In genomic region chr4:21664355-21664754, GRCh38 we compare ENCODE assay signal across 23 cellular contexts.
"Had no signal": no experiment of that assay in that cellular context is flagged by ENCODE, and none has a peak within 500 bp of the region (broad histone marks: within the 10 kb centered on the region; RNA-seq: fewer than 3 reads in every experiment).

No MANE protein-coding gene starts in this region.

- H3K4me3 ChIP-seq: body of pancreas, breast epithelium, Peyer's patch had no signal

- ATAC-seq: activated CD8-positive, alpha-beta T cell treated with anti-CD3 and anti-CD28 coated beads for 36 hours; body of pancreas; PC-3; Right ventricle myocardium inferior had no signal

- H3K27me3 ChIP-seq: body of pancreas, breast epithelium, Peyer's patch had no signal

- DNase-seq: activated CD4-positive, alpha-beta T cell treated with anti-CD3 and anti-CD28 coated beads, Interleukin-2, amount 10 ng/mL, durations not matched to agents 24 days and 14 days; activated CD4-positive, alpha-beta T cell treated with anti-CD3 and anti-CD28 coated beads, Interleukin-2, amount 50 U/mL, for 4 hours; activated CD8-positive, alpha-beta T cell treated with anti-CD3 and anti-CD28 coated beads for 36 hours; activated gamma-delta T cell; activated naive CD4-positive, alpha-beta T cell treated with Interleukin-2 at 50 U/mL for 16 hours; activated naive CD8-positive, alpha-beta T cell treated with anti-CD3 and anti-CD28 coated beads, Interleukin-2, amount 10 ng/mL, durations not matched to agents 7 days and 5 days; activated T-cell treated with anti-CD3 and anti-CD28 coated beads, Interleukin-2, amount 50 U/mL, for 24 hours; body of pancreas; caudate nucleus; cerebellar nuclear complex; NCI-H1105 treated with DMSO at 0.1 percent for 48 hours; NCI-H1436 treated with DMSO at 0.1 percent for 48 hours; NCI-H1694 treated with DMSO at 0.1 percent for 48 hours; NCI-H2029; NCI-H510A; NCI-H526; NCI-H748 treated with DMSO at 0.1 percent for 48 hours; NK-92 treated with Interleukin-12 subunit alpha and Interleukin-12 subunit beta, amount 100 ng/mL, for 24 hours; PC-3; Peyer's patch had no signal

- H3K4me1 ChIP-seq: body of pancreas, breast epithelium, Peyer's patch had no signal

- H3K27ac ChIP-seq: body of pancreas, breast epithelium, Peyer's patch, RWPE1 had no signal

- H3K9me3 ChIP-seq: body of pancreas, breast epithelium, Peyer's patch had no signal

- H3K36me3 ChIP-seq: breast epithelium, Peyer's patch had no signal
